Comparison of ENCODE assay signal across 27 cellular contexts in the genomic region with DNA sequence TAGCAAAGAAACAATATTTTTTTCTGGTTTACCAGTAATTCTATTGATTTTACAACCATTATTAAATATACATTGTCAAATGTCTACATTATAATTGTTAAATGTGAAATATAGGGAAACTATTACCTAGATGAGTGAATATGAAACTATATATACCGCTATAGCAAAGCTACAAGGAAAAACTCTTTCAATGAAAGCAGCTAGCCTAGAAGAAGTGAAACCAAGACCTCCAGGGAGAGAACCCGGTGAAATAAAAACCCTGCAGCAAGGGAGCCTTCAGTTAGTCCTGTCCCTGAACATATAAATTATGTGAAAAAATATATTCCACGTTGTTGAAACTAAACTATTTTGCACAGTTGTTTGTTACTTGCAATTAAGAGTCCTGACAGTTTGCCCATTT.
DNase-seq lines count a peak whose midpoint lies in the region; ATAC-seq, FAIRE-seq and TF ChIP-seq lines count a peak whose summit lies in the region.
"Had no signal": no experiment of that assay in that cellular context is flagged by ENCODE, and none has a peak within 500 bp of the region (broad histone marks: within the 10 kb centered on the region; RNA-seq: fewer than 3 reads in every experiment).

No MANE protein-coding gene starts in this region.

- H3K27me3 ChIP-seq in heart left ventricle: no peaks in the 10 kb centered on the region
- H3K27me3 ChIP-seq: brain microvascular endothelial cell, dorsolateral prefrontal cortex, gastrocnemius medialis, SJCRH30, suprapubic skin, upper lobe of left lung had no signal

- H3K36me3 ChIP-seq in heart left ventricle: no peaks in the 10 kb centered on the region
- H3K36me3 ChIP-seq: brain microvascular endothelial cell, gastrocnemius medialis, SJCRH30, suprapubic skin, upper lobe of left lung had no signal

- no peak overlapping the region for H3K4me3 ChIP-seq in heart left ventricle
- H3K4me3 ChIP-seq: dorsolateral prefrontal cortex, gastrocnemius medialis, GM23338, SJCRH30, skin epidermis, suprapubic skin, upper lobe of left lung had no signal

- peak; percentile 75 for DNase-seq in MV-4-11 (lab: John Stamatoyannopoulos, UW)
- DNase-seq in fibroblast of peridontal ligament (ENCODE audit: extremely low read depth): peak; percentile 2
- no peak for DNase-seq in medulla oblongata (ENCODE audit: extremely low spot score)
- DNase-seq in frontal cortex (ENCODE audit: low spot score in 2 of 2): no peak
- no peak for DNase-seq in heart left ventricle
- DNase-seq: activated effector memory CD4-positive, alpha-beta T cell treated with Interleukin-2 at 50 U/mL for 16 hours; amygdala; brain microvascular endothelial cell; cerebellar nuclear complex; dorsolateral prefrontal cortex; gastrocnemius medialis; Kasumi-1; NCI-H1092; NCI-H1694 treated with DMSO at 0.1 percent for 48 hours; NCI-H510A; retina; SW 1271; upper lobe of left lung had no signal

- FAIRE-seq in frontal cortex (lab: Jason Lieb, UNC): no peak

- H3K27ac ChIP-seq in heart left ventricle: no peak overlapping the region
- H3K27ac ChIP-seq: brain microvascular endothelial cell, dorsolateral prefrontal cortex, gastrocnemius medialis, parathyroid adenoma, SJCRH30, skin epidermis, suprapubic skin, upper lobe of left lung had no signal

- no peak for TF ChIP-seq CTCF in heart left ventricle (IDR thresholded peaks at IDR 0.05)

- H3K9me3 ChIP-seq in heart left ventricle: no peaks in the 10 kb centered on the region
- H3K9me3 ChIP-seq: gastrocnemius medialis, SJCRH30, suprapubic skin, upper lobe of left lung had no signal

- intact Hi-C loops in heart left ventricle (cut with DNase I): no loop called here

- WGBS in heart left ventricle, 4 donors: 78 to 88% (median 84%) methylated on average over 3 of the region's 3 CpGs

- TF ChIP-seq POLR2A in heart left ventricle (IDR thresholded peaks at IDR 0.05): no peak

- ATAC-seq in GM18861 (IDR thresholded peaks at IDR 0.05; ENCODE audit: unreplicated experiment) (peak; percentile 51), HG02759 (IDR thresholded peaks at IDR 0.05; ENCODE audit: unreplicated experiment) (peak; percentile 50), heart left ventricle (no peak)
- ATAC-seq: activated naive CD4-positive, alpha-beta T cell treated with anti-CD3 and anti-CD28 coated beads, Interleukin-2, amount 50 U/mL, for 72 hours; gastrocnemius medialis; GM23338; stimulated activated memory B cell treated with anti-CD40 and anti-IgM and Interleukin-4, amounts not matched to agents 10 μg/mL and 1 μg/mL and 100 μg/mL, for 72 hours had no signal

- H3K4me1 ChIP-seq in heart left ventricle: no peaks in the 10 kb centered on the region
- H3K4me1 ChIP-seq: gastrocnemius medialis, parathyroid adenoma, SJCRH30, suprapubic skin had no signal

Comparison
In these comparisons a context has a peak if more than half of its experiments do, and no peak if none do; other contexts are left out.
1. ATAC-seq: peak in GM18861 (single experiment) and HG02759 (single experiment); none in heart left ventricle (0 of 4).
2. DNase-seq: peak in MV-4-11 (single experiment) and fibroblast of peridontal ligament (single experiment); none in medulla oblongata (single experiment), frontal cortex (0 of 2) and heart left ventricle (0 of 5).